16 cellular contexts compared by ENCODE assay signal in genomic region chr14:34449819-34450541, GRCh38.
"Had no signal": no experiment of that assay in that cellular context is flagged by ENCODE, and none has a peak within 500 bp of the region (broad histone marks: within the 10 kb centered on the region; RNA-seq: fewer than 3 reads in every experiment).

No MANE protein-coding gene starts in this region.

- H3K4me3 Mint-ChIP-seq: activated naive CD8-positive, alpha-beta T cell treated with anti-CD3 and anti-CD28 coated beads for 36 hours; activated T-cell treated with anti-CD3 and anti-CD28 coated beads, Interleukin-2, amount 50 U/mL, for 4 hours; immature natural killer cell; natural killer cell treated with Interleukin-12 subunit alpha and Interleukin-12 subunit beta and Interleukin-15 and Interleukin-18, amount 100 ng/mL, for 72 hours had no signal

- DNase-seq: activated CD4-positive, alpha-beta T cell treated with anti-CD3 and anti-CD28 coated beads for 1 hour; activated CD4-positive, alpha-beta T cell treated with anti-CD3 and anti-CD28 coated beads, Interleukin-2, amount 50 U/mL, for 48 hours; activated gamma-delta T cell treated with Interleukin-2 at 50 U/mL for 16 hours; activated naive CD8-positive, alpha-beta T cell treated with anti-CD3 and anti-CD28 coated beads for 36 hours; activated T-cell treated with anti-CD3 and anti-CD28 coated beads, Interleukin-2, amount 50 U/mL, for 4 hours; brain microvascular endothelial cell; immature natural killer cell; left cardiac atrium; sigmoid colon; stimulated activated CD4-positive, alpha-beta T cell treated with anti-CD3 and anti-CD28 coated beads, Interleukin-2, amount 100 ng/mL, for 24 hours; stimulated activated naive CD4-positive, alpha-beta T cell; substantia nigra; T-helper 9 cell; trophoblast cell had no signal

- H3K27me3 Mint-ChIP-seq: activated naive CD8-positive, alpha-beta T cell treated with anti-CD3 and anti-CD28 coated beads for 36 hours; natural killer cell treated with Interleukin-12 subunit alpha and Interleukin-12 subunit beta and Interleukin-15 and Interleukin-18, amount 100 ng/mL, for 72 hours had no signal

- H3K27ac Mint-ChIP-seq: activated naive CD8-positive, alpha-beta T cell treated with anti-CD3 and anti-CD28 coated beads for 36 hours; immature natural killer cell; natural killer cell treated with Interleukin-12 subunit alpha and Interleukin-12 subunit beta and Interleukin-15 and Interleukin-18, amount 100 ng/mL, for 72 hours had no signal

- H3K36me3 Mint-ChIP-seq: natural killer cell treated with Interleukin-12 subunit alpha and Interleukin-12 subunit beta and Interleukin-15 and Interleukin-18, amount 100 ng/mL, for 72 hours had no signal

- H3K9me3 ChIP-seq: sigmoid colon had no signal

- H3K9me3 Mint-ChIP-seq: activated naive CD8-positive, alpha-beta T cell treated with anti-CD3 and anti-CD28 coated beads for 36 hours; activated T-cell treated with anti-CD3 and anti-CD28 coated beads, Interleukin-2, amount 50 U/mL, for 4 hours; immature natural killer cell; natural killer cell treated with Interleukin-12 subunit alpha and Interleukin-12 subunit beta and Interleukin-15 and Interleukin-18, amount 100 ng/mL, for 72 hours had no signal

- H3K27me3 ChIP-seq: brain microvascular endothelial cell, sigmoid colon had no signal

- H3K27ac ChIP-seq: brain microvascular endothelial cell, sigmoid colon had no signal

- H3K4me3 ChIP-seq: sigmoid colon had no signal

- ATAC-seq: activated T-cell treated with anti-CD3 and anti-CD28 coated beads, Interleukin-2, amount 50 U/mL, for 4 hours; esophagus mucosa; left cardiac atrium; natural killer cell treated with Interleukin-12 subunit alpha and Interleukin-12 subunit beta and Interleukin-15 and Interleukin-18, amount 100 ng/mL, for 72 hours had no signal

- H3K4me1 Mint-ChIP-seq: activated naive CD8-positive, alpha-beta T cell treated with anti-CD3 and anti-CD28 coated beads for 36 hours; immature natural killer cell had no signal
